8 cellular contexts compared by ENCODE assay signal in the genomic region with DNA sequence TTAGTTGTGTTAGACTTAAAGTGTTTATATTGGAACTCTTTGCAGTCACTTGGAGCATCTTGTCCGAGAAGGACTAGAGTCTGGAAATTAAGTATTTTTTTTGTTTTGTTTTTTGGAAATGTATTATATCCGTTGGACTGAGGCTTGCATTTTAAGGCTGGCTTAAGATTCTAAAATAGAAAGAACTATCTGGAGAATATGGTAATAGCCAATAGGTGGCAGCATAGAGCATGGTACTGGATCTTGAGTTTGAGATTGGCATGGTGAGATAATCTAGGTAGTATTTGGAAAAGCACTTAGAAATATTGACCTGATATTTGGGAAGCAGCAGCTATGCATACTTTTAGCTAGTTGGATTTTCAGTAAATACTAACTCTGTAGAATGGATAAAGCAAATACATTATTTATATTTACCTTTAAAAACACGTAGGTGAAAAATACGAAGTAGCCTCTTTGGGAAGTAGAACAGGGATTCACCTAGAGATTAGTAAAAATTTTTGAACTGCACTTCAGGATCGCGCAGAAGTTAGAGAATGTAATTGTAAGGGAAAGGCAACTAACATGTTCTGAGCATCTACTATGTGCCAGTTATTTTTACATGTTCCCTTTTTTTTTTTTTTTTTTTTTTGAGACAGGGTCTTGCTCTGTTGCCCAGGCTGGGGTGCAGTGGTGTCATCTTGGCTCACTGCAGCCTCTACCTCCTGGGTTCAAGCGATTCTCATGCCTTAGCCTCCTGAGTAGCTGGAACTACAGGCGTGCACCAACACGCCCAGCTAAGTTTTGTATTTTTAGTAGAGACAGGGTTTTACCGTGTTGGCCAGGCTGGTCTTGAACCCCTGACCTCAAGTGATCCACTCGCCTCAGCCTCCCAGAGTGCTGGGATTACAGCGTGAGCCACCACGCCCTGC.
A peak's percentile ranks its signal among the peaks of the same experiment; 100 is the strongest.
DNase-seq lines count a peak whose midpoint lies in the region; ATAC-seq and TF ChIP-seq lines count a peak whose summit lies in the region.

No MANE protein-coding gene starts in this region.

- peak overlapping the region in 1 of 2 donors; percentile 62 for H3K27ac Mint-ChIP-seq in effector memory CD8-positive, alpha-beta T cell

- H3K27me3 ChIP-seq in NT2/D1 (ENCODE audit: insufficient read depth, insufficient read length), result no peaks in the 10 kb centered on the region

- no peaks in the 10 kb centered on the region for H3K9me3 ChIP-seq in NT2/D1 (ENCODE audit: insufficient read depth, low read length)

- no peaks in the 10 kb centered on the region for H3K4me1 ChIP-seq in NT2/D1 (ENCODE audit: insufficient read depth, insufficient read length)

- H3K36me3 ChIP-seq in NT2/D1 (ENCODE audit: insufficient read depth, insufficient read length, low read length), result peaks cover 20% of the 10 kb centered on the region

- no peak overlapping the region for H3K4me3 ChIP-seq in NT2/D1 (ENCODE audit: insufficient read length, low read depth)

- TF ChIP-seq CTCF in GM12873 (IDR thresholded peaks at IDR 0.05; ENCODE audit: insufficient read depth, low read depth, low read length, missing control alignments), result peak; percentile 67

- no peaks in the 10 kb centered on the region for H3K9me3 Mint-ChIP-seq in effector memory CD8-positive, alpha-beta T cell

- ATAC-seq in effector memory CD8-positive, alpha-beta T cell (replicated peaks), result peak; percentile 66
- ATAC-seq in HG02678 (IDR thresholded peaks at IDR 0.05; ENCODE audit: unreplicated experiment), result no peak
- no peak for ATAC-seq in GM18870 (IDR thresholded peaks at IDR 0.05; ENCODE audit: unreplicated experiment)

- H3K4me3 Mint-ChIP-seq in effector memory CD8-positive, alpha-beta T cell, result no peak overlapping the region

- H3K36me3 Mint-ChIP-seq in effector memory CD8-positive, alpha-beta T cell (ENCODE audit: insufficient read depth), result peaks cover 22% of the 10 kb centered on the region

- peaks cover 15 to 27% of the 10 kb centered on the region in 2 donors for H3K4me1 Mint-ChIP-seq in effector memory CD8-positive, alpha-beta T cell (ENCODE audit: low read depth in 2 of 2)

- no peak overlapping the region for H3K9ac ChIP-seq in NT2/D1 (ENCODE audit: insufficient read length, low read depth)

- H3K27me3 Mint-ChIP-seq in effector memory CD8-positive, alpha-beta T cell, result no peaks in the 10 kb centered on the region

- DNase-seq in AG20443 (ENCODE audit: low spot score) (peak; percentile 45), NT2/D1 (ENCODE audit: low read depth, low spot score) (peak; percentile 27), midbrain (lab: John Stamatoyannopoulos, UW) (peak; percentile 49), T1000 (lab: John Stamatoyannopoulos, UW) (no peak)
- DNase-seq in effector memory CD8-positive, alpha-beta T cell, result peak; percentile 9 to 27 (median 26)
